23 cellular contexts compared by ENCODE assay signal in the genomic region with DNA sequence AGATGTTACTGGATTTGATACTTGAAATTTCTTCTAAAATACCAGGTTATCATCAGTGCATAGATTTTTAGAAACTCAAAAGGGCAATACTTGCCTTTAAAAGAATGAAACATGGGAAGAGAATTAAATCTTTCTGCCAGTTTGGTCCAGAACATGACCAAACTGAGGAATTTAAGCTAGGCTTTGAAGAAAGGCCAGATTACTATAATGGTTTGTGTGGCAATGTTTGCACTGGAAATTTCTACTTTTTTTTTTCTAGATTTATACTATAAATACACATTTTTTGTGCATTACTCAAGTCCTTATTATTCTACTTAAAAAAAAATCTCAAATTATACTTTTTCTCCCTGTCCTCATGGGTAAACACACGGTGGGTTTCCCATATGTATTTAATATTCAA. TPM values are rescaled to one million over a fixed set of nuclear protein-coding genes. Genes with fewer than 3 reads are reported as not detected.
"Had no signal": no experiment of that assay in that cellular context is flagged by ENCODE, and none has a peak within 500 bp of the region (broad histone marks: within the 10 kb centered on the region; RNA-seq: fewer than 3 reads in every experiment).

No MANE protein-coding gene starts in this region.

- DNase-seq: activated CD4-positive, alpha-beta memory T cell treated with anti-CD3 and anti-CD28 coated beads for 36 hours; activated CD4-positive, alpha-beta T cell treated with anti-CD3 and anti-CD28 coated beads, Interleukin-2, amount 10 ng/mL, durations not matched to agents 7 days and 5 days; activated CD4-positive, CD25-positive, alpha-beta regulatory T cell; activated CD8-positive, alpha-beta memory T cell treated with anti-CD3 and anti-CD28 coated beads for 24 hours; activated gamma-delta T cell; activated naive CD4-positive, alpha-beta T cell treated with anti-CD3 and anti-CD28 coated beads for 36 hours; activated naive CD8-positive, alpha-beta T cell treated with anti-CD3 and anti-CD28 coated beads for 36 hours; activated T-cell treated with anti-CD3 and anti-CD28 coated beads, Interleukin-2, amount 50 U/mL, for 4 hours; adrenal gland; anterior cingulate cortex; caudate nucleus; MG63; MV-4-11; NCI-H1092 treated with DMSO at 0.1 percent for 48 hours; NCI-H1417 treated with DMSO at 0.1 percent for 48 hours; NCI-H1694 treated with DMSO at 0.1 percent for 48 hours; NCI-H2081; NCI-H510A treated with DMSO at 0.1 percent for 48 hours; SHP77 had no signal

- H3K27me3 ChIP-seq: MG63 had no signal

- H3K9ac ChIP-seq: KMS-11 had no signal

- H3K4me3 Mint-ChIP-seq: activated CD4-positive, alpha-beta memory T cell treated with anti-CD3 and anti-CD28 coated beads for 36 hours; activated CD4-positive, alpha-beta T cell treated with anti-CD3 and anti-CD28 coated beads, Interleukin-2, amount 10 ng/mL, durations not matched to agents 7 days and 5 days; activated naive CD4-positive, alpha-beta T cell treated with anti-CD3 and anti-CD28 coated beads for 36 hours; activated naive CD8-positive, alpha-beta T cell treated with anti-CD3 and anti-CD28 coated beads for 36 hours; activated T-cell treated with anti-CD3 and anti-CD28 coated beads, Interleukin-2, amount 50 U/mL, for 4 hours; T-helper 1 cell treated with Interleukin-12 subunit alpha and Interleukin-12 subunit beta and Interleukin-4 antibody, amounts not matched to agents 30 μg/mL and 1 μg/mL, for 36 hours had no signal

- H3K4me1 Mint-ChIP-seq: activated CD4-positive, alpha-beta T cell treated with anti-CD3 and anti-CD28 coated beads, Interleukin-2, amount 10 ng/mL, durations not matched to agents 7 days and 5 days had no signal

- H3K27ac Mint-ChIP-seq: activated CD4-positive, alpha-beta memory T cell treated with anti-CD3 and anti-CD28 coated beads for 36 hours; activated CD4-positive, alpha-beta T cell treated with anti-CD3 and anti-CD28 coated beads, Interleukin-2, amount 10 ng/mL, durations not matched to agents 7 days and 5 days; activated naive CD4-positive, alpha-beta T cell treated with anti-CD3 and anti-CD28 coated beads for 36 hours; activated naive CD8-positive, alpha-beta T cell treated with anti-CD3 and anti-CD28 coated beads for 36 hours; T-helper 1 cell treated with Interleukin-12 subunit alpha and Interleukin-12 subunit beta and Interleukin-4 antibody, amounts not matched to agents 30 μg/mL and 1 μg/mL, for 36 hours had no signal

- H3K36me3 Mint-ChIP-seq: activated CD4-positive, alpha-beta memory T cell treated with anti-CD3 and anti-CD28 coated beads for 36 hours; activated naive CD8-positive, alpha-beta T cell treated with anti-CD3 and anti-CD28 coated beads for 36 hours had no signal

- H3K4me2 ChIP-seq: KMS-11 had no signal

- H3K9me3 ChIP-seq: adrenal gland, breast epithelium, MG63, SJSA1 had no signal

- H3K9me3 Mint-ChIP-seq: activated CD4-positive, alpha-beta memory T cell treated with anti-CD3 and anti-CD28 coated beads for 36 hours; activated CD4-positive, alpha-beta T cell treated with anti-CD3 and anti-CD28 coated beads, Interleukin-2, amount 10 ng/mL, durations not matched to agents 7 days and 5 days; activated naive CD4-positive, alpha-beta T cell treated with anti-CD3 and anti-CD28 coated beads for 36 hours; activated naive CD8-positive, alpha-beta T cell treated with anti-CD3 and anti-CD28 coated beads for 36 hours; activated T-cell treated with anti-CD3 and anti-CD28 coated beads, Interleukin-2, amount 50 U/mL, for 4 hours; T-helper 1 cell treated with Interleukin-12 subunit alpha and Interleukin-12 subunit beta and Interleukin-4 antibody, amounts not matched to agents 30 μg/mL and 1 μg/mL, for 36 hours had no signal

- H3K27ac ChIP-seq: adrenal gland, breast epithelium, KMS-11, SJSA1 had no signal

- H3K36me3 ChIP-seq: adrenal gland, breast epithelium, SJSA1 had no signal

- H3K4me1 ChIP-seq: breast epithelium, SJSA1 had no signal

- H3K4me3 ChIP-seq: adrenal gland, breast epithelium, MG63, SJSA1 had no signal

RNA-seq across cellular contexts. Expression of gene MKX, which starts 9.2 kb away (rescaled TPM):
- total RNA-seq: SJSA1 had no signal
